ENCODE assay signal across 11 cellular contexts in genomic region chr2:223576873-223577272, GRCh38. TPM values are rescaled to one million over a fixed set of nuclear protein-coding genes. Genes with fewer than 3 reads are reported as not detected.
DNase-seq lines count a peak whose midpoint lies in the region; ATAC-seq and TF ChIP-seq lines count a peak whose summit lies in the region.
"Had no signal": no experiment of that assay in that cellular context is flagged by ENCODE, and none has a peak within 500 bp of the region (broad histone marks: within the 10 kb centered on the region; RNA-seq: fewer than 3 reads in every experiment).

No MANE protein-coding gene starts in this region.

- no peaks in the 10 kb centered on the region for H3K9me3 Mint-ChIP-seq in stimulated activated naive B cell treated with anti-CD40 and anti-IgM and Interleukin-4, amounts not matched to agents 10 μg/mL and 1 μg/mL and 100 μg/mL, for 72 hours

- DNase-seq in Right ventricle myocardium inferior (ENCODE audit: missing footprints) = no peak
- no peak for DNase-seq in left ventricle myocardium inferior
- DNase-seq in adipocyte (ENCODE audit: low read depth) = peak; percentile 94
- no peak for DNase-seq in heart left ventricle
- peak in 1 of 2 donors; percentile 52 for DNase-seq in tibial artery
- no peak for DNase-seq in NCI-H2081 (lab: John Stamatoyannopoulos, UW)
- DNase-seq in stimulated activated naive B cell treated with anti-CD40 and anti-IgM and Interleukin-4, amounts not matched to agents 10 μg/mL and 1 μg/mL and 100 μg/mL, for 72 hours = no peak
- no peak for DNase-seq in substantia nigra (lab: John Stamatoyannopoulos, UW)
- DNase-seq: activated CD4-positive, alpha-beta T cell treated with anti-CD3 and anti-CD28 coated beads for 48 hours; activated naive CD4-positive, alpha-beta T cell treated with anti-CD3 and anti-CD28 coated beads, Interleukin-2, amount 50 U/mL, for 16 hours had no signal

- 80 to 88% (median 86%) methylated on average over 5 of the region's 5 CpGs for WGBS in heart left ventricle, 4 donors

- no peak overlapping the region for H3K4me3 ChIP-seq in left ventricle myocardium inferior
- no peak overlapping the region for H3K4me3 ChIP-seq in adipocyte (ENCODE audit: low read length)
- no peak overlapping the region for H3K4me3 ChIP-seq in heart left ventricle
- no peak overlapping the region for H3K4me3 ChIP-seq in tibial artery

- no peak overlapping the region for H3K27ac ChIP-seq in left ventricle myocardium inferior (replicated peaks)
- peak overlapping the region in 1 of 12 donors; percentile 2 for H3K27ac ChIP-seq in heart left ventricle
- H3K27ac ChIP-seq in tibial artery = peak overlapping the region; percentile 45 to 51
- H3K27ac ChIP-seq in substantia nigra (ENCODE audit: low read depth, low read length, poor library complexity, severe bottlenecking) = no peak overlapping the region

- TF ChIP-seq CTCF in left ventricle myocardium inferior (IDR thresholded peaks at IDR 0.05; ENCODE audit: borderline replicate concordance) (no peak), heart left ventricle (IDR thresholded peaks at IDR 0.05) (no peak), tibial artery (IDR thresholded peaks at IDR 0.05) (no peak)

- H3K27me3 ChIP-seq in left ventricle myocardium inferior (ENCODE audit: low read depth) (no peaks in the 10 kb centered on the region), adipocyte (replicated peaks; ENCODE audit: control insufficient read depth, insufficient read depth, low read length) (no peaks in the 10 kb centered on the region), heart left ventricle (no peaks in the 10 kb centered on the region), tibial artery (no peaks in the 10 kb centered on the region)

- H3K36me3 ChIP-seq in left ventricle myocardium inferior = no peaks in the 10 kb centered on the region
- no peaks in the 10 kb centered on the region for H3K36me3 ChIP-seq in adipocyte (ENCODE audit: control insufficient read depth, insufficient read depth, low read length, severe bottlenecking)
- H3K36me3 ChIP-seq in heart left ventricle = no peaks in the 10 kb centered on the region
- no peaks in the 10 kb centered on the region for H3K36me3 ChIP-seq in tibial artery

- peaks cover 0 to 2% of the 10 kb centered on the region in 2 donors for H3K27me3 Mint-ChIP-seq in stimulated activated naive B cell treated with anti-CD40 and anti-IgM and Interleukin-4, amounts not matched to agents 10 μg/mL and 1 μg/mL and 100 μg/mL, for 72 hours

- no peaks in the 10 kb centered on the region for H3K36me3 Mint-ChIP-seq in stimulated activated naive B cell treated with anti-CD40 and anti-IgM and Interleukin-4, amounts not matched to agents 10 μg/mL and 1 μg/mL and 100 μg/mL, for 72 hours

- H3K9me3 ChIP-seq in left ventricle myocardium inferior (replicated peaks) (no peaks in the 10 kb centered on the region), adipocyte (ENCODE audit: control insufficient read depth, low read length) (no peaks in the 10 kb centered on the region), heart left ventricle (no peaks in the 10 kb centered on the region), tibial artery (no peaks in the 10 kb centered on the region)

- ATAC-seq in Right ventricle myocardium inferior (peak; percentile 52), heart left ventricle (peak in 3 of 4 donors; percentile 44 to 81 (median 77))
- ATAC-seq in stimulated activated naive B cell treated with anti-CD40 and anti-IgM and Interleukin-4, amounts not matched to agents 10 μg/mL and 1 μg/mL and 100 μg/mL, for 72 hours (replicated peaks) = no peak

- intact Hi-C loops in Right ventricle myocardium inferior (cut with DNase I) (no loop called here), left ventricle myocardium inferior (cut with micrococcal nuclease) (no loop called here), heart left ventricle (cut with DNase I) (no loop called here), tibial artery (cut with DNase I; ENCODE audit: low total_unique reads) (no loop called here)

- H3K9ac ChIP-seq in adipocyte (ENCODE audit: low read length) = peak overlapping the region; percentile 20

- no peak for TF ChIP-seq POLR2A in heart left ventricle (IDR thresholded peaks at IDR 0.05)

- H3K4me1 ChIP-seq in left ventricle myocardium inferior (no peaks in the 10 kb centered on the region), adipocyte (ENCODE audit: control insufficient read depth, insufficient read depth, low read length) (peaks cover 27% of the 10 kb centered on the region), heart left ventricle (peaks cover 0 to 8% (median 0%) of the 10 kb centered on the region in 12 donors), tibial artery (peaks cover 0 to 22% (median 3%) of the 10 kb centered on the region in 4 donors)

- H3K27ac Mint-ChIP-seq in stimulated activated naive B cell treated with anti-CD40 and anti-IgM and Interleukin-4, amounts not matched to agents 10 μg/mL and 1 μg/mL and 100 μg/mL, for 72 hours = no peak overlapping the region

- no peaks in the 10 kb centered on the region for H3K4me1 Mint-ChIP-seq in stimulated activated naive B cell treated with anti-CD40 and anti-IgM and Interleukin-4, amounts not matched to agents 10 μg/mL and 1 μg/mL and 100 μg/mL, for 72 hours

- H3K4me3 Mint-ChIP-seq in stimulated activated naive B cell treated with anti-CD40 and anti-IgM and Interleukin-4, amounts not matched to agents 10 μg/mL and 1 μg/mL and 100 μg/mL, for 72 hours = no peak overlapping the region

RNA-seq across cellular contexts. Expression of gene SCG2, which starts 25.3 kb away (rescaled TPM):
- not detected for total RNA-seq in Right ventricle myocardium inferior
- 0.19 TPM for total RNA-seq in left ventricle myocardium inferior
- 1 to 10 TPM in 1 of 9 donors, under 1 TPM in 6, not detected in 2; 0.12 to 2.4 (median 0.22) TPM for total RNA-seq in heart left ventricle
- polyA plus RNA-seq in heart left ventricle = under 1 TPM; 0.07 to 0.08 TPM
- total RNA-seq: endothelial cell of umbilical vein had no signal
- polyA plus RNA-seq: endothelial cell of umbilical vein had no signal

Comparison
In these comparisons a context has a peak if more than half of its experiments do, and no peak if none do; other contexts are left out.
1. ATAC-seq: peak in Right ventricle myocardium inferior (single experiment) and heart left ventricle (3 of 4); none in stimulated activated naive B cell treated with anti-CD40 and anti-IgM and Interleukin-4, amounts not matched to agents 10 μg/mL and 1 μg/mL and 100 μg/mL, for 72 hours (0 of 2).
2. H3K27ac ChIP-seq: peak in tibial artery (2 of 2); none in left ventricle myocardium inferior (single experiment) and substantia nigra (single experiment).